ENCODE assay signal across 30 cellular contexts in the genomic region with DNA sequence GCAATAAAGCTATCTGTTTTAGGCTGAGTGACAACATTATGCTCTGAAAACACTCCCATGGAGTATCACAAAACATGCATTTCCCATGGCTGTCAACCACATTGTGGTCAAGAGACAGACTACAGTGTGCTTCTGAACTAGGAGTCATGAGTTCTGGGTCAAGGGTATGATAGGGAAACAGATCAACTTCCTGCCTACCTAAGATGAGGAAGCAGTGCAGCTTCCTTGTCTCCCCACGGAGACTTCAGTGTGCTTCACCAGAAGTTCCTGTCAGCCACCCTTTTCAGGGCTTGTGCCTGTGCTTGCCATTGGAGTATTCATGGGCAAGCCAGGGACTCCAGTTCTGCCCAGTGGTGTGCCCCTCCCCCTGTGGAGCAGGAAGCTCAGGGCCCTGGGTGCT. TPM values are rescaled to one million over a fixed set of nuclear protein-coding genes. Genes with fewer than 3 reads are reported as not detected.
"Had no signal": no experiment of that assay in that cellular context is flagged by ENCODE, and none has a peak within 500 bp of the region (broad histone marks: within the 10 kb centered on the region; RNA-seq: fewer than 3 reads in every experiment).

No MANE protein-coding gene starts in this region.

- H3K27ac ChIP-seq: PC-9, Peyer's patch, SJCRH30 had no signal

- H3K36me3 ChIP-seq: Peyer's patch, SJCRH30 had no signal

- H3K4me3 ChIP-seq: PC-9, Peyer's patch, SJCRH30 had no signal

- H3K4me1 ChIP-seq: Peyer's patch, SJCRH30 had no signal

- H3K9me3 ChIP-seq: Peyer's patch, SJCRH30 had no signal

- H3K4me2 ChIP-seq: PC-9 had no signal

- DNase-seq: IMR-90; Karpas-422; KG1; MM.1S; NCI-H1048; NCI-H1105; NCI-H1417; NCI-H1436 treated with DMSO at 0.1 percent for 48 hours; NCI-H1694; NCI-H187 treated with DMSO at 0.1 percent for 48 hours; NCI-H2029 treated with DMSO at 0.1 percent for 48 hours; NCI-H2171 treated with DMSO at 0.1 percent for 48 hours; NCI-H345; NCI-H446 treated with DMSO at 0.1 percent for 48 hours; NCI-H524; NCI-H526 treated with DMSO at 0.1 percent for 48 hours; NCI-H774; NK-92 treated with Interleukin-12 subunit alpha and Interleukin-12 subunit beta, amount 100 ng/mL, for 24 hours; PC-9; Peyer's patch; SJCRH30; T-helper 1 cell; T-helper 17 cell had no signal

- FAIRE-seq: HepG2 had no signal

- H3K27me3 ChIP-seq: Peyer's patch, SJCRH30 had no signal

- H3K4me3 Mint-ChIP-seq: T-helper 17 cell had no signal

- H3K27ac Mint-ChIP-seq: T-helper 17 cell had no signal

- ATAC-seq: HepG2, Right ventricle myocardium inferior, SK-N-SH treated with all-trans-retinoic acid at 6 μM for 48 hours, T-helper 17 cell had no signal

- H3K4me1 Mint-ChIP-seq: T-helper 17 cell had no signal

RNA-seq across cellular contexts. Expression of gene LCE3E, which starts 19.9 kb away (rescaled TPM):
- total RNA-seq: HepG2, HT1080, IMR-90, M059J, OCI-LY7, PC-9, Peyer's patch, Right ventricle myocardium inferior, RPMI7951, SJCRH30, T-helper 17 cell had no signal

RNA-seq across cellular contexts. Expression of gene CRCT1, which starts 32.4 kb away (rescaled TPM):
- total RNA-seq: HepG2, HT1080, IMR-90, M059J, OCI-LY7, PC-9, Peyer's patch, Right ventricle myocardium inferior, RPMI7951, SJCRH30, T-helper 17 cell had no signal

RNA-seq across cellular contexts. Expression of gene LCE3D, which starts 33.6 kb away (rescaled TPM):
- total RNA-seq: HepG2, HT1080, IMR-90, M059J, OCI-LY7, PC-9, Peyer's patch, Right ventricle myocardium inferior, RPMI7951, SJCRH30, T-helper 17 cell had no signal

RNA-seq across cellular contexts. Expression of gene LCE5A, which starts 36.1 kb away (rescaled TPM):
- total RNA-seq: HepG2, HT1080, IMR-90, M059J, OCI-LY7, PC-9, Peyer's patch, Right ventricle myocardium inferior, RPMI7951, SJCRH30, T-helper 17 cell had no signal

RNA-seq across cellular contexts. Expression of gene LCE3C, which starts 53.3 kb away (rescaled TPM):
- total RNA-seq: HepG2, HT1080, IMR-90, M059J, OCI-LY7, PC-9, Peyer's patch, Right ventricle myocardium inferior, RPMI7951, SJCRH30, T-helper 17 cell had no signal
